In the genomic region with DNA sequence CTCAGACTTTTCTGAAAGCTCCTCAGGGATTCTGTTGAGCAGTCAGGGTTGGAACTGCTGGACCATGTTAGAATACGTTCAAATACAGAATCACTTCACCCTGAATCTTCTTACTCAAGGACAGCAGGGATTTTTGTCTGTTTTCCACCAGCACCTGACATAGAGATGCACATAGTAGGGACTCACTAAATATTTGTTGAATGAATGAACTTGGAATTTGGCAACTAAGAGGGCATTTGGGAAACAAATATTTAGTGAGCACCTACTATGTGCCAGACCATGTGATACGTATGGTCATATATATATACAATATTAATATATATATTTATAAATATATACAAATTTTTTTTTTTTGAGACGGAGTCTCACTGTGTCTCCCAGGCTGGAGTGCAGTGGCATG, we compare ENCODE assay signal across 11 cellular contexts.
"Had no signal": no experiment of that assay in that cellular context is flagged by ENCODE, and none has a peak within 500 bp of the region (broad histone marks: within the 10 kb centered on the region; RNA-seq: fewer than 3 reads in every experiment).

No MANE protein-coding gene starts in this region.

- DNase-seq: GM23248, GOT3, H7, H9, HCEC 1CT, HFFc6 had no signal

- FAIRE-seq: H1, H54 had no signal

- H2AFZ ChIP-seq: GM23248, GM23338 had no signal

- H3K9me3 ChIP-seq: HAP-1 had no signal

- H3K9ac ChIP-seq: GM23248 had no signal

- ATAC-seq: GM23338, HCT116 had no signal

- H3K4me2 ChIP-seq: GM23338 had no signal

- H3K27ac ChIP-seq: GM23248 had no signal

- H3K36me3 ChIP-seq: HAP-1 had no signal

- H3K4me3 ChIP-seq: GM23248, GM23338, HAP-1 had no signal
